In the genomic region with DNA sequence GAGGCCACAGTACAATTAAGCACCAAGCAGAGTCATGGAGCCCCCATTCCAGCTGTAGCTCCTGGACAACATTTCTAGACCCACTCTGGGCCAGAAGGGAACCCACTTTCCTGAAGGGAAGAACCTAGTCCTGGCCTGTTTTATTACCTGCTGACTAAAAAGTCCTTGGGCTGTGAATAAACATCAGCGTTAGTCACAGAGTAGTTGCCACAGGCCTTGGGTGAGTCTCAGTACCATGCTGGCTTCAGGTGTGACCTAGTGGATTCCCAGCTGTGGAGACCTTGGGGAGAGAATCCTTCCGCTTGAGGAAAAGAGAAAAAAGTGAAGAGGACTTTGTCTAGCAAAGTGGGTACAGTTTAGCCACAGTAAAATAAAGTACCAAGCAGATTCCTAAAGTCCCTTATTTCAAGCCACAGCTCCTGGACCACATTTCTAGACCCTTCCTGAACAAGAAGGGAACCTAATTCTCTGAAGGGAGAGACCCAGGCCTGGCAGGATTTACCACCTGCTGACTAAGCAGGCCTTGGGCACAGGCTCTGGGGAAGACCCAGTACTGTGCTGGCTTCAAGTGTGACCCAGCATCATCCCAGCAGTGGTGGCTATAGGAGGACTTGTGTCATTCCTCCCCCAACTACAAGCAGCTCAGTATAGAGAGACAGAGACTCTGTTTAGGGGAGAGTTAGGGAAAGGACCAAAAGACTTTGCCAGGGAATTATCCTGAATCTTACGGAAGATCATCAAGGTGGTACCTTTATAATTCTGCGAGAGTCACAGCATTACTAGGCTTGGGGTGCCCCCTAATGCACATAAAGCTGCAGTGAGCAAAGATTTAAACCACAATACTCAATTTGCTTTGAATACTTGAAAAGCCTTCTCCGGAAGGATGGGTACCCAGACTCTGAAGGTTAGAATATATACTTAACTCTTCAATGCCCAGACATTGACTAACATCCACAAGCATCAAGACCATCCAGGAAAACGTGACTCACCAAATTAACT, we compare ENCODE assay signal across 1 cellular context.
TF ChIP-seq lines count a peak whose summit lies in the region.

No MANE protein-coding gene starts in this region.

TF ChIP-seq in GM23338, 12 proteins besides CTCF, POLR2A, EP300 and RAD21:
- TF ChIP-seq STAT1 (IDR thresholded peaks at IDR 0.05; ENCODE audit: unreplicated experiment) (no peak), NANOG (IDR thresholded peaks at IDR 0.05; ENCODE audit: borderline replicate concordance) (no peak), ZNF331 (CRISPR knock-in tag; IDR thresholded peaks at IDR 0.05; ENCODE audit: low read depth) (no peak), CREB1 (CRISPR knock-in tag; IDR thresholded peaks at IDR 0.05; ENCODE audit: low read depth) (no peak), JUNB (IDR thresholded peaks at IDR 0.05; ENCODE audit: unreplicated experiment) (no peak), ZNF114 (CRISPR knock-in tag; IDR thresholded peaks at IDR 0.05) (no peak), EZH2phosphoT487 (IDR thresholded peaks at IDR 0.05; ENCODE audit: unreplicated experiment) (no peak), ETS1 (IDR thresholded peaks at IDR 0.05) (no peak), POLR2AphosphoS5 (IDR thresholded peaks at IDR 0.05; ENCODE audit: low read depth) (no peak), EZH2 (IDR thresholded peaks at IDR 0.05; ENCODE audit: low read depth, unreplicated experiment) (no peak)
- TF ChIP-seq, protein P1, sequence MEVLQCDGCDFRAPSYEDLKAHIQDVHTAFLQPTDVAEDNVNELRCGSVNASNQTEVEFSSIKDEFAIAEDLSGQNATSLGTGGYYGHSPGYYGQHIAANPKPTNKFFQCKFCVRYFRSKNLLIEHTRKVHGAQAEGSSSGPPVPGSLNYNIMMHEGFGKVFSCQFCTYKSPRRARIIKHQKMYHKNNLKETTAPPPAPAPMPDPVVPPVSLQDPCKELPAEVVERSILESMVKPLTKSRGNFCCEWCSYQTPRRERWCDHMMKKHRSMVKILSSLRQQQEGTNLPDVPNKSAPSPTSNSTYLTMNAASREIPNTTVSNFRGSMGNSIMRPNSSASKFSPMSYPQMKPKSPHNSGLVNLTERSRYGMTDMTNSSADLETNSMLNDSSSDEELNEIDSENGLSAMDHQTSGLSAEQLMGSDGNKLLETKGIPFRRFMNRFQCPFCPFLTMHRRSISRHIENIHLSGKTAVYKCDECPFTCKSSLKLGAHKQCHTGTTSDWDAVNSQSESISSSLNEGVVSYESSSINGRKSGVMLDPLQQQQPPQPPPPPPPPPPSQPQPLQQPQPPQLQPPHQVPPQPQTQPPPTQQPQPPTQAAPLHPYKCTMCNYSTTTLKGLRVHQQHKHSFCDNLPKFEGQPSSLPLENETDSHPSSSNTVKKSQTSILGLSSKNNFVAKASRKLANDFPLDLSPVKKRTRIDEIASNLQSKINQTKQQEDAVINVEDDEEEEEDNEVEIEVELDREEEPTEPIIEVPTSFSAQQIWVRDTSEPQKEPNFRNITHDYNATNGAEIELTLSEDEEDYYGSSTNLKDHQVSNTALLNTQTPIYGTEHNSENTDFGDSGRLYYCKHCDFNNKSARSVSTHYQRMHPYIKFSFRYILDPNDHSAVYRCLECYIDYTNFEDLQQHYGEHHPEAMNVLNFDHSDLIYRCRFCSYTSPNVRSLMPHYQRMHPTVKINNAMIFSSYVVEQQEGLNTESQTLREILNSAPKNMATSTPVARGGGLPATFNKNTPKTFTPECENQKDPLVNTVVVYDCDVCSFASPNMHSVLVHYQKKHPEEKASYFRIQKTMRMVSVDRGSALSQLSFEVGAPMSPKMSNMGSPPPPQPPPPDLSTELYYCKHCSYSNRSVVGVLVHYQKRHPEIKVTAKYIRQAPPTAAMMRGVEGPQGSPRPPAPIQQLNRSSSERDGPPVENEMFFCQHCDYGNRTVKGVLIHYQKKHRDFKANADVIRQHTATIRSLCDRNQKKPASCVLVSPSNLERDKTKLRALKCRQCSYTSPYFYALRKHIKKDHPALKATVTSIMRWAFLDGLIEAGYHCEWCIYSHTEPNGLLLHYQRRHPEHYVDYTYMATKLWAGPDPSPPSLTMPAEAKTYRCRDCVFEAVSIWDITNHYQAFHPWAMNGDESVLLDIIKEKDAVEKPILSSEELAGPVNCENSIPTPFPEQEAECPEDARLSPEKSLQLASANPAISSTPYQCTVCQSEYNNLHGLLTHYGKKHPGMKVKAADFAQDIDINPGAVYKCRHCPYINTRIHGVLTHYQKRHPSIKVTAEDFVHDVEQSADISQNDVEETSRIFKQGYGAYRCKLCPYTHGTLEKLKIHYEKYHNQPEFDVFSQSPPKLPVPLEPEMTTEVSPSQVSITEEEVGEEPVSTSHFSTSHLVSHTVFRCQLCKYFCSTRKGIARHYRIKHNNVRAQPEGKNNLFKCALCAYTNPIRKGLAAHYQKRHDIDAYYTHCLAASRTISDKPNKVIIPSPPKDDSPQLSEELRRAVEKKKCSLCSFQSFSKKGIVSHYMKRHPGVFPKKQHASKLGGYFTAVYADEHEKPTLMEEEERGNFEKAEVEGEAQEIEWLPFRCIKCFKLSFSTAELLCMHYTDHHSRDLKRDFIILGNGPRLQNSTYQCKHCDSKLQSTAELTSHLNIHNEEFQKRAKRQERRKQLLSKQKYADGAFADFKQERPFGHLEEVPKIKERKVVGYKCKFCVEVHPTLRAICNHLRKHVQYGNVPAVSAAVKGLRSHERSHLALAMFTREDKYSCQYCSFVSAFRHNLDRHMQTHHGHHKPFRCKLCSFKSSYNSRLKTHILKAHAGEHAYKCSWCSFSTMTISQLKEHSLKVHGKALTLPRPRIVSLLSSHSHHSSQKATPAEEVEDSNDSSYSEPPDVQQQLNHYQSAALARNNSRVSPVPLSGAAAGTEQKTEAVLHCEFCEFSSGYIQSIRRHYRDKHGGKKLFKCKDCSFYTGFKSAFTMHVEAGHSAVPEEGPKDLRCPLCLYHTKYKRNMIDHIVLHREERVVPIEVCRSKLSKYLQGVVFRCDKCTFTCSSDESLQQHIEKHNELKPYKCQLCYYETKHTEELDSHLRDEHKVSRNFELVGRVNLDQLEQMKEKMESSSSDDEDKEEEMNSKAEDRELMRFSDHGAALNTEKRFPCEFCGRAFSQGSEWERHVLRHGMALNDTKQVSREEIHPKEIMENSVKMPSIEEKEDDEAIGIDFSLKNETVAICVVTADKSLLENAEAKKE (CRISPR knock-in tag; IDR thresholded peaks at IDR 0.05) = no peak
- TF ChIP-seq, protein P2, sequence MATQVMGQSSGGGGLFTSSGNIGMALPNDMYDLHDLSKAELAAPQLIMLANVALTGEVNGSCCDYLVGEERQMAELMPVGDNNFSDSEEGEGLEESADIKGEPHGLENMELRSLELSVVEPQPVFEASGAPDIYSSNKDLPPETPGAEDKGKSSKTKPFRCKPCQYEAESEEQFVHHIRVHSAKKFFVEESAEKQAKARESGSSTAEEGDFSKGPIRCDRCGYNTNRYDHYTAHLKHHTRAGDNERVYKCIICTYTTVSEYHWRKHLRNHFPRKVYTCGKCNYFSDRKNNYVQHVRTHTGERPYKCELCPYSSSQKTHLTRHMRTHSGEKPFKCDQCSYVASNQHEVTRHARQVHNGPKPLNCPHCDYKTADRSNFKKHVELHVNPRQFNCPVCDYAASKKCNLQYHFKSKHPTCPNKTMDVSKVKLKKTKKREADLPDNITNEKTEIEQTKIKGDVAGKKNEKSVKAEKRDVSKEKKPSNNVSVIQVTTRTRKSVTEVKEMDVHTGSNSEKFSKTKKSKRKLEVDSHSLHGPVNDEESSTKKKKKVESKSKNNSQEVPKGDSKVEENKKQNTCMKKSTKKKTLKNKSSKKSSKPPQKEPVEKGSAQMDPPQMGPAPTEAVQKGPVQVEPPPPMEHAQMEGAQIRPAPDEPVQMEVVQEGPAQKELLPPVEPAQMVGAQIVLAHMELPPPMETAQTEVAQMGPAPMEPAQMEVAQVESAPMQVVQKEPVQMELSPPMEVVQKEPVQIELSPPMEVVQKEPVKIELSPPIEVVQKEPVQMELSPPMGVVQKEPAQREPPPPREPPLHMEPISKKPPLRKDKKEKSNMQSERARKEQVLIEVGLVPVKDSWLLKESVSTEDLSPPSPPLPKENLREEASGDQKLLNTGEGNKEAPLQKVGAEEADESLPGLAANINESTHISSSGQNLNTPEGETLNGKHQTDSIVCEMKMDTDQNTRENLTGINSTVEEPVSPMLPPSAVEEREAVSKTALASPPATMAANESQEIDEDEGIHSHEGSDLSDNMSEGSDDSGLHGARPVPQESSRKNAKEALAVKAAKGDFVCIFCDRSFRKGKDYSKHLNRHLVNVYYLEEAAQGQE (IDR thresholded peaks at IDR 0.05; ENCODE audit: unreplicated experiment) = no peak
